ENCODE assay signal across 9 cellular contexts in genomic region chr1:182629674-182630073, GRCh38. TPM values are rescaled to one million over a fixed set of nuclear protein-coding genes. Genes with fewer than 3 reads are reported as not detected.
A peak's percentile ranks its signal among the peaks of the same experiment; 100 is the strongest.
DNase-seq lines count a peak whose midpoint lies in the region; ATAC-seq, FAIRE-seq and TF ChIP-seq lines count a peak whose summit lies in the region.
"Had no signal": no experiment of that assay in that cellular context is flagged by ENCODE, and none has a peak within 500 bp of the region (broad histone marks: within the 10 kb centered on the region; RNA-seq: fewer than 3 reads in every experiment).

No MANE protein-coding gene starts in this region.

- H3K27ac Mint-ChIP-seq in stimulated activated naive CD8-positive, alpha-beta T cell treated with anti-CD3 and anti-CD28 coated beads, Interleukin-15, Interleukin-2, amounts not matched to agents 100 ng/mL and 50 ng/mL, for 24 hours: peak overlapping the region; percentile 85
- no peak overlapping the region for H3K27ac Mint-ChIP-seq in chondrocyte (ENCODE audit: unreplicated experiment)

- CTCF ChIA-PET in GM12878 (lab: Yijun Ruan, JAX): interaction anchor here (0.6 to 4.3 kb wide), 13 partner anchors 8 to 1004 kb away, joined by 3 to 31 read pairs (median 4); partner anchors contain the start of gene RGS16

- H3K9me3 ChIP-seq in GM12878 (replicated peaks; ENCODE audit: control insufficient read depth, insufficient read depth, low read length): no peaks in the 10 kb centered on the region
- H3K9me3 ChIP-seq in vagina: no peaks in the 10 kb centered on the region

- H3K4me2 ChIP-seq in GM12878 (ENCODE audit: control insufficient read depth, insufficient read depth): peak overlapping the region; percentile 53

- H3K4me3 Mint-ChIP-seq in stimulated activated naive CD8-positive, alpha-beta T cell treated with anti-CD3 and anti-CD28 coated beads, Interleukin-15, Interleukin-2, amounts not matched to agents 100 ng/mL and 50 ng/mL, for 24 hours: peak overlapping the region; percentile 65
- H3K4me3 Mint-ChIP-seq in chondrocyte (ENCODE audit: unreplicated experiment): no peak overlapping the region

- no peaks in the 10 kb centered on the region for H4K20me1 ChIP-seq in GM12878 (ENCODE audit: control insufficient read depth, insufficient read depth)

- WGBS in GM12878 (ENCODE audit: insufficient coverage, insufficient replicate concordance, low lambda C conversion rate, missing lambda C conversion rate): 0% methylated on average over 3 of the region's 3 CpGs

- no peak overlapping the region for H3K9ac ChIP-seq in GM12878 (ENCODE audit: control insufficient read depth, insufficient read depth, low read length)

- TF ChIP-seq RAD21 in GM12878 (IDR thresholded peaks at IDR 0.05; ENCODE audit: insufficient read depth, low read depth, low read length): no peak

- SMC1A ChIA-PET in GM12878 (lab: Charles Lee; ENCODE audit: uncharacterized antibody, unreplicated experiment): interaction anchor here (0.9 to 14.8 kb wide), 14 partner anchors 9 to 153 kb away, joined by 3 to 238 read pairs (median 8); partner anchors contain the start of gene RGS16

- no peaks in the 10 kb centered on the region for H3K79me2 ChIP-seq in GM12878 (ENCODE audit: control insufficient read depth, insufficient read depth, low read length)

- RAD21 ChIA-PET in GM12878 (lab: Charles Lee; ENCODE audit: unreplicated experiment): interaction anchor here (0.7 to 3.2 kb wide), 15 partner anchors 12 to 154 kb away, joined by 3 to 31 read pairs (median 4); partner anchors contain the start of gene RGS16

- TF ChIP-seq POLR2A in GM12878 (IDR thresholded peaks at IDR 0.05; ENCODE audit: low read depth, low read length) (no peak), vagina (IDR thresholded peaks at IDR 0.05) (no peak)

- in situ Hi-C loops in GM12878 (cut with MboI): no loop called here

- POLR2A ChIA-PET in GM12878 (lab: Charles Lee): interaction anchor here (0.9 to 5.1 kb wide), 9 partner anchors 8 to 52 kb away, joined by 3 to 51 read pairs (median 4); no protein-coding TSS in a partner anchor

- H3K4me3 ChIP-seq in GM12878 (no peak overlapping the region), vagina (no peak overlapping the region)

- H3K27me3 ChIP-seq in GM12878 (replicated peaks in 1 of 2; ENCODE audit: control insufficient read depth in 2 of 2, insufficient read depth in 2 of 2, low read length in 1 of 2) (no peaks in the 10 kb centered on the region), vagina (no peaks in the 10 kb centered on the region)

- peaks cover 74% of the 10 kb centered on the region for H3K4me1 Mint-ChIP-seq in stimulated activated naive CD8-positive, alpha-beta T cell treated with anti-CD3 and anti-CD28 coated beads, Interleukin-15, Interleukin-2, amounts not matched to agents 100 ng/mL and 50 ng/mL, for 24 hours (ENCODE audit: low read depth)
- H3K4me1 Mint-ChIP-seq in chondrocyte (ENCODE audit: low read depth): peaks cover 39% of the 10 kb centered on the region

- H3K36me3 ChIP-seq in GM12878 (ENCODE audit: control insufficient read depth in 2 of 2, insufficient read depth in 2 of 2, low read length in 1 of 2) (no peaks in the 10 kb centered on the region), vagina (no peaks in the 10 kb centered on the region)

- intact Hi-C loops in GM12878 (cut with micrococcal nuclease; ENCODE audit: unreplicated experiment): loop anchor here (1.0 to 5.0 kb wide), 2 partner anchors 14 to 48 kb away; no protein-coding TSS in a partner anchor
- intact Hi-C loops in vagina (cut with DNase I): no loop called here

- no peak overlapping the region for H3K27ac ChIP-seq in GM12878 (ENCODE audit: control insufficient read depth, insufficient read depth)
- H3K27ac ChIP-seq in vagina: no peak overlapping the region

- H3K9me3 Mint-ChIP-seq in stimulated activated naive CD8-positive, alpha-beta T cell treated with anti-CD3 and anti-CD28 coated beads, Interleukin-15, Interleukin-2, amounts not matched to agents 100 ng/mL and 50 ng/mL, for 24 hours: no peaks in the 10 kb centered on the region
- H3K9me3 Mint-ChIP-seq in chondrocyte (ENCODE audit: low read depth): no peaks in the 10 kb centered on the region

- BruUV-seq in GM12878 (replicated peaks; lab: Mats Ljungman, UMichigan): no TSS peak

- peak; percentile 26 to 61; a peak in 2 of 4 replicates for TF ChIP-seq EP300 in GM12878 (IDR thresholded peaks at IDR 0.05; ENCODE audit: borderline replicate concordance in 1 of 2, control insufficient read depth in 1 of 2, low read depth in 2 of 2, low read length in 2 of 2)

- TF ChIP-seq CTCF in GM12878 (IDR thresholded peaks at IDR 0.05 in 2 of 3, conservative IDR thresholded peaks at IDR 0.05 in 1 of 3; ENCODE audit: control insufficient read depth in 2 of 3, extremely low read depth in 1 of 3, insufficient read depth in 1 of 3, low read depth in 3 of 3, low read length in 3 of 3): no peak
- no peak for TF ChIP-seq CTCF in vagina (IDR thresholded peaks at IDR 0.05)
- no peak for TF ChIP-seq CTCF in chondrocyte (IDR thresholded peaks at IDR 0.05)

- H3K27me3 Mint-ChIP-seq in stimulated activated naive CD8-positive, alpha-beta T cell treated with anti-CD3 and anti-CD28 coated beads, Interleukin-15, Interleukin-2, amounts not matched to agents 100 ng/mL and 50 ng/mL, for 24 hours: peaks cover 22% of the 10 kb centered on the region
- no peaks in the 10 kb centered on the region for H3K27me3 Mint-ChIP-seq in chondrocyte (ENCODE audit: low read depth)

- H2AFZ ChIP-seq in GM12878 (ENCODE audit: control insufficient read depth, low read depth, low read length): no peak overlapping the region

- ATAC-seq in GM12878: peak; percentile 88

- DNase-seq in activated naive CD4-positive, alpha-beta T cell treated with Interleukin-2 at 50 U/mL for 16 hours: peak; percentile 77
- DNase-seq in activated naive CD4-positive, alpha-beta T cell (lab: John Stamatoyannopoulos, UW): no peak
- DNase-seq in T-helper 22 cell (ENCODE audit: low read depth) (peak; percentile 52), GM12878 (ENCODE audit: low read depth, low spot score) (no peak), vagina (ENCODE audit: extremely low spot score in 2 of 2) (no peak), chondrocyte (ENCODE audit: low spot score) (no peak), AG08396 (ENCODE audit: low spot score) (no peak)

- no peak for FAIRE-seq in GM12878 (lab: Jason Lieb, UNC)
- FAIRE-seq: endometrium had no signal

- H3K36me3 Mint-ChIP-seq in stimulated activated naive CD8-positive, alpha-beta T cell treated with anti-CD3 and anti-CD28 coated beads, Interleukin-15, Interleukin-2, amounts not matched to agents 100 ng/mL and 50 ng/mL, for 24 hours (ENCODE audit: low read depth): no peaks in the 10 kb centered on the region
- H3K36me3 Mint-ChIP-seq in chondrocyte (ENCODE audit: low read depth): no peaks in the 10 kb centered on the region

- H3K4me1 ChIP-seq in GM12878 (ENCODE audit: control insufficient read depth, insufficient read depth, low read length) (peaks cover 52% of the 10 kb centered on the region), vagina (peaks cover 12% of the 10 kb centered on the region)

RNA-seq across cellular contexts. Expression of gene RGS16, which starts 25.5 kb away (rescaled TPM):
- 15.1 and 16.7 TPM in 2 replicates for total RNA-seq in GM12878 (2013; cell fraction: nucleolus; rRNA removed)
- total RNA-seq in GM12878 (2014; rRNA removed) (44.0 and 45.1 TPM in 2 replicates), GM12878 (2014; rRNA removed; fragmentation: Illumina TruSeq; extraction: Trizol) (37.0 and 37.6 TPM in 2 replicates), GM12878 (2021) (54.9 and 57.1 TPM in 2 replicates), vagina (1.2 TPM), chondrocyte (0.56 to 7.7 TPM (median 7.0 TPM) in 3 replicates)
- 17.7 TPM for polyA plus RNA-seq in GM12878 (2011; ENCODE audit: low read depth)
- polyA plus RNA-seq in GM12878 (2011; rRNA removed) (31.5 and 43.9 TPM in 2 replicates), GM12878 (2014; fragmentation: Illumina TruSeq; extraction: Trizol) (37.4 and 44.1 TPM in 2 replicates), GM12878 (2014; fragmentation: Nextera tagmentation; extraction: Ambion mirVana) (10 to 100 TPM; 16.4 to 18.5 TPM), GM12878 (2014; rRNA removed) (48.5 and 55.6 TPM in 2 replicates), GM12878 (2016; fragmentation: Nextera tagmentation; extraction: Ambion mirVana) (10 to 100 TPM; 50.3 to 58.2 TPM)
- polyA plus RNA-seq in GM12878 (2011; cell fraction: cytosol; rRNA removed): 37.2 and 37.8 TPM in 2 replicates
- 55.0 and 57.1 TPM in 2 replicates for polyA plus RNA-seq in GM12878 (2011; cell fraction: nucleus; rRNA removed)
- 21.8 and 28.2 TPM in 2 replicates for polyA plus RNA-seq in GM12878 (2012)
- polyA minus RNA-seq in GM12878 (2011; rRNA and poly(A)+ RNA removed): 18.3 and 24.9 TPM in 2 replicates
- polyA minus RNA-seq in GM12878 (2011; cell fraction: cytosol; rRNA and poly(A)+ RNA removed): 15.9 and 17.0 TPM in 2 replicates
- polyA minus RNA-seq in GM12878 (2011; cell fraction: nucleus; rRNA and poly(A)+ RNA removed): 18.9 and 23.7 TPM in 2 replicates

RNA-seq across cellular contexts. Expression of gene RNASEL, which starts 40.6 kb away (rescaled TPM):
- total RNA-seq in GM12878 (2013; cell fraction: nucleolus; rRNA removed): 30.0 and 32.5 TPM in 2 replicates
- total RNA-seq in GM12878 (2014; rRNA removed) (4.3 and 5.4 TPM in 2 replicates), GM12878 (2014; rRNA removed; fragmentation: Illumina TruSeq; extraction: Trizol) (6.4 and 7.0 TPM in 2 replicates), GM12878 (2021) (4.4 TPM in 2 replicates), vagina (5.4 TPM), chondrocyte (3.5 to 5.2 TPM (median 4.0 TPM) in 3 replicates)
- 2.4 TPM for polyA plus RNA-seq in GM12878 (2011; ENCODE audit: low read depth)
- polyA plus RNA-seq in GM12878 (2011; rRNA removed) (10.8 and 14.4 TPM in 2 replicates), GM12878 (2014; fragmentation: Illumina TruSeq; extraction: Trizol) (6.0 and 8.3 TPM in 2 replicates), GM12878 (2014; fragmentation: Nextera tagmentation; extraction: Ambion mirVana) (1 to 10 TPM; 3.0 to 3.7 TPM), GM12878 (2014; rRNA removed) (4.0 and 4.7 TPM in 2 replicates), GM12878 (2016; fragmentation: Nextera tagmentation; extraction: Ambion mirVana) (1 to 10 TPM; 5.3 to 6.0 TPM)
- 5.1 and 5.6 TPM in 2 replicates for polyA plus RNA-seq in GM12878 (2011; cell fraction: cytosol; rRNA removed)
- 14.1 and 17.4 TPM in 2 replicates for polyA plus RNA-seq in GM12878 (2011; cell fraction: nucleus; rRNA removed)
- polyA plus RNA-seq in GM12878 (2012): 2.9 and 5.4 TPM in 2 replicates
- 10.1 and 11.4 TPM in 2 replicates for polyA minus RNA-seq in GM12878 (2011; rRNA and poly(A)+ RNA removed)
- polyA minus RNA-seq in GM12878 (2011; cell fraction: cytosol; rRNA and poly(A)+ RNA removed): 2.5 and 3.2 TPM in 2 replicates
- 8.0 and 8.3 TPM in 2 replicates for polyA minus RNA-seq in GM12878 (2011; cell fraction: nucleus; rRNA and poly(A)+ RNA removed)

RNA-seq across cellular contexts. Expression of gene RGS8, which starts 54.7 kb away (rescaled TPM):
- 0.21 and 0.51 TPM in 2 replicates for total RNA-seq in GM12878 (2013; cell fraction: nucleolus; rRNA removed)
- total RNA-seq in GM12878 (2014; rRNA removed) (0.16 and 0.62 TPM in 2 replicates), GM12878 (2014; rRNA removed; fragmentation: Illumina TruSeq; extraction: Trizol) (0.36 and 0.41 TPM in 2 replicates), GM12878 (2021) (0.31 and 0.35 TPM in 2 replicates), vagina (not detected), chondrocyte (0.17 TPM in 1 of 3 replicates, not detected in the others)
- polyA plus RNA-seq in GM12878 (2011; ENCODE audit: low read depth): not detected
- polyA plus RNA-seq in GM12878 (2011; rRNA removed) (0.40 and 0.43 TPM in 2 replicates), GM12878 (2014; fragmentation: Illumina TruSeq; extraction: Trizol) (0.14 and 0.56 TPM in 2 replicates), GM12878 (2014; fragmentation: Nextera tagmentation; extraction: Ambion mirVana) (under 1 TPM; 0.07 to 0.18 TPM), GM12878 (2014; rRNA removed) (0.22 and 0.52 TPM in 2 replicates), GM12878 (2016; fragmentation: Nextera tagmentation; extraction: Ambion mirVana) (under 1 TPM; 0.03 to 0.43 TPM)
- 0.25 and 0.54 TPM in 2 replicates for polyA plus RNA-seq in GM12878 (2011; cell fraction: cytosol; rRNA removed)
- 0.21 and 0.42 TPM in 2 replicates for polyA plus RNA-seq in GM12878 (2011; cell fraction: nucleus; rRNA removed)
- polyA plus RNA-seq in GM12878 (2012): 0.03 and 0.10 TPM in 2 replicates
- polyA minus RNA-seq in GM12878 (2011; rRNA and poly(A)+ RNA removed): 0.26 and 1.5 TPM in 2 replicates
- polyA minus RNA-seq in GM12878 (2011; cell fraction: cytosol; rRNA and poly(A)+ RNA removed): 0.52 TPM in 1 of 2 replicates, not detected in the other
- polyA minus RNA-seq in GM12878 (2011; cell fraction: nucleus; rRNA and poly(A)+ RNA removed): 0.38 and 0.48 TPM in 2 replicates

Comparison
In these comparisons a context has a peak if more than half of its experiments do, and no peak if none do; other contexts are left out.
1. DNase-seq: peak in activated naive CD4-positive, alpha-beta T cell treated with Interleukin-2 at 50 U/mL for 16 hours (single experiment) and T-helper 22 cell (single experiment); none in activated naive CD4-positive, alpha-beta T cell (0 of 4), GM12878 (single experiment), vagina (0 of 2), chondrocyte (single experiment) and AG08396 (single experiment).